Comparison of ENCODE assay signal across 8 cellular contexts in the genomic region with DNA sequence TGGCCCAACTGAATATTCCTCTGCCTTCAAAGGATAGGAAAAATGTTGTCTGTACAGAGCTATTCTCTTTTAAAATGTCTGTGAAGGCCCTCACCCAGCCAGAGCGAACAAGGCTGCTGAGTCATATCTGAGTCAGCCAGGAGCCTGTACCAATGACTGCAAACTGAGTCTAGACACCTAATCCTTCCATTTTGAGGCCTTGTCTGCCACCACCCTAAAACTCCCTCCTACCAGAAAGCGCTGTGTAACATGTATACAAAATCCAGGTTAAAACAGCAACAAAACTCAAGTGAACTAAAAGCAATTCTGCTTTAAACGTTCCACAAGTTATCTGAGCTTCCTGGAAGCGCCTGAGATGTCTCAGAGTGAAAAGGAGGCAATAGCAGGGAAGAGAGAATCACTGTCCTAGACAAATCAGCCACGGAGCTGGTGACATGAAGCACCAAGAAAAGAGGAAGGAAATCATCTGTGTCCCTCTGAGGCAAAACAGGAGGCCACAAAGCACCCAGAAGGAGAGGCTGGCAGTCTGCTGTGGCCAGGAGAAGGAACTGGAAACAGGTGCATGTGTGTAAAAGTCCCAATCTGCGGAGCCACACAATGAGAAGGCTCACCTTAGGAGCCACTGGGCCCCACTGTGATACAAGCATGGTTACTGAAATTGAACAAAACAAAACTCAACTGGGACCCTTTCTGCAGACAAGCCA. TPM values are rescaled to one million over a fixed set of nuclear protein-coding genes. Genes with fewer than 3 reads are reported as not detected.
A peak's percentile ranks its signal among the peaks of the same experiment; 100 is the strongest.
DNase-seq lines count a peak whose midpoint lies in the region; ATAC-seq, FAIRE-seq and TF ChIP-seq lines count a peak whose summit lies in the region.

No MANE protein-coding gene starts in this region.

- FAIRE-seq in GM18507 (lab: Jason Lieb, UNC): peak; percentile 82

- POLR2A ChIA-PET in CD4-positive, alpha-beta T cell (lab: Charles Lee): interaction anchor here (0.7 kb wide), 1 partner anchor 341 kb away, joined by 3 read pairs; a partner anchor contains a TSS

- peaks cover 6% of the 10 kb centered on the region for H3K4me1 Mint-ChIP-seq in mesothelial cell of epicardium
- peaks cover 10% of the 10 kb centered on the region for H3K4me1 Mint-ChIP-seq in CD4-positive, alpha-beta T cell (ENCODE audit: low read depth)

- peak overlapping the region; percentile 7 for H3K27ac Mint-ChIP-seq in mesothelial cell of epicardium
- H3K27ac Mint-ChIP-seq in CD4-positive, alpha-beta T cell: no peak overlapping the region

- WGBS in adrenal gland, 4 donors: 52 to 63% (median 53%) methylated on average over 6 of the region's 6 CpGs

- CTCF ChIA-PET in CD4-positive, alpha-beta T cell (lab: Charles Lee): no interaction called here

- no peak overlapping the region for H3K4me3 Mint-ChIP-seq in mesothelial cell of epicardium
- no peak overlapping the region for H3K4me3 Mint-ChIP-seq in CD4-positive, alpha-beta T cell

- H3K4me3 ChIP-seq in adrenal gland: no peak overlapping the region

- intact Hi-C loops in adrenal gland (cut with DNase I): no loop called here
- intact Hi-C loops in CD4-positive, alpha-beta T cell (cut with DNase I, micrococcal nuclease): loop anchor here in 1 of 2 experiments (10.0 kb wide), 1 partner anchor 509 kb away; no protein-coding TSS in a partner anchor

- no peak for TF ChIP-seq POLR2A in adrenal gland (IDR thresholded peaks at IDR 0.05)

- peak overlapping the region in 4 of 5 donors; percentile 58 to 72 (median 68) for H3K27ac ChIP-seq in adrenal gland
- no peak overlapping the region for H3K27ac ChIP-seq in CD4-positive, alpha-beta T cell (ENCODE audit: low read depth, low read length)

- no peaks in the 10 kb centered on the region for H3K9me3 ChIP-seq in adrenal gland (replicated peaks in 1 of 3)
- H3K9me3 ChIP-seq in CD4-positive, alpha-beta T cell (ENCODE audit: control insufficient read depth, low read length): no peaks in the 10 kb centered on the region

- DNase-seq in GM18507 (ENCODE audit: extremely low spot score, insufficient read length, low read depth) (no peak), NCI-H460 (ENCODE audit: extremely low read depth, low read depth) (peak; percentile 42), adrenal gland (peak; percentile 71 to 85 (median 80)), mesothelial cell of epicardium (ENCODE audit: low spot score in 2 of 2, unreplicated experiment in 2 of 2) (no peak), NCI-H748 treated with DMSO at 0.1 percent for 48 hours (lab: John Stamatoyannopoulos, UW) (no peak), GM19240 (ENCODE audit: insufficient read length, low spot score) (no peak)
- DNase-seq in CD4-positive, alpha-beta T cell: no peak

- no peaks in the 10 kb centered on the region for H3K36me3 ChIP-seq in adrenal gland (replicated peaks in 1 of 2)

- no peak for TF ChIP-seq CTCF in adrenal gland (IDR thresholded peaks at IDR 0.05)
- TF ChIP-seq CTCF in mesothelial cell of epicardium (IDR thresholded peaks at IDR 0.05; ENCODE audit: unreplicated experiment): no peak
- TF ChIP-seq CTCF in CD4-positive, alpha-beta T cell (IDR thresholded peaks at IDR 0.05): no peak

- H3K9me3 Mint-ChIP-seq in mesothelial cell of epicardium: no peaks in the 10 kb centered on the region
- no peaks in the 10 kb centered on the region for H3K9me3 Mint-ChIP-seq in CD4-positive, alpha-beta T cell

- peaks cover 4% of the 10 kb centered on the region for H3K36me3 Mint-ChIP-seq in mesothelial cell of epicardium
- H3K36me3 Mint-ChIP-seq in CD4-positive, alpha-beta T cell (ENCODE audit: low read depth): peaks cover 66% of the 10 kb centered on the region

- H3K27me3 ChIP-seq in adrenal gland: no peaks in the 10 kb centered on the region
- H3K27me3 ChIP-seq in CD4-positive, alpha-beta T cell (ENCODE audit: control insufficient read depth, insufficient read depth, low read length): no peaks in the 10 kb centered on the region

- H3K4me1 ChIP-seq in adrenal gland (replicated peaks in 1 of 2): peaks cover 6 to 12% of the 10 kb centered on the region in 2 donors

- H3K27me3 Mint-ChIP-seq in mesothelial cell of epicardium (ENCODE audit: low read depth): no peaks in the 10 kb centered on the region
- no peaks in the 10 kb centered on the region for H3K27me3 Mint-ChIP-seq in CD4-positive, alpha-beta T cell

- peak; percentile 59 for ATAC-seq in HG02571 (IDR thresholded peaks at IDR 0.05; ENCODE audit: unreplicated experiment)
- ATAC-seq in CD4-positive, alpha-beta T cell (ENCODE audit: poor library complexity): no peak

RNA-seq across cellular contexts. Expression of a gene that starts 10.2 kb away (rescaled TPM):
- 3.6 and 5.9 TPM in 2 replicates for total RNA-seq in NCI-H460 (2014; rRNA removed; shearing (Covaris generic))
- polyA plus RNA-seq in NCI-H460 (2014; cell fraction: nucleus; rRNA removed): 0.86 TPM in 1 of 2 replicates, not detected in the other
- total RNA-seq in adrenal gland (10 to 100 TPM in 4 of 8 donors, 1 to 10 TPM in 4; 4.3 to 16.6 (median 10.1) TPM), mesothelial cell of epicardium (14.4 to 17.3 TPM (median 16.0 TPM) in 3 replicates)
- polyA plus RNA-seq in adrenal gland: 10 to 100 TPM; 12.1 to 33.9 (median 28.6) TPM
- total RNA-seq in CD4-positive, alpha-beta T cell: 10 to 100 TPM in 1 of 2 experiments, 1 to 10 TPM in 1; 10.0 to 14.8 TPM

RNA-seq across cellular contexts. Expression of a gene that starts 51.3 kb away (rescaled TPM):
- total RNA-seq in NCI-H460 (2014; rRNA removed; shearing (Covaris generic)): not detected in 2 replicates
- 0.14 TPM in 1 of 2 replicates, not detected in the other for polyA plus RNA-seq in NCI-H460 (2014; cell fraction: nucleus; rRNA removed)
- total RNA-seq in adrenal gland (not detected), mesothelial cell of epicardium (2.2 to 2.9 TPM (median 2.9 TPM) in 3 replicates)
- under 1 TPM in 2 of 3 donors, not detected in 1; 0.03 to 0.05 TPM for polyA plus RNA-seq in adrenal gland
- total RNA-seq in CD4-positive, alpha-beta T cell: 1 to 10 TPM; 2.7 to 2.8 TPM

Comparison
In these comparisons a context has a peak if more than half of its experiments do, and no peak if none do; other contexts are left out.
1. DNase-seq: peak in NCI-H460 (single experiment) and adrenal gland (7 of 7); none in GM18507 (single experiment), mesothelial cell of epicardium (0 of 2), NCI-H748 treated with DMSO at 0.1 percent for 48 hours (single experiment), CD4-positive, alpha-beta T cell (0 of 10) and GM19240 (single experiment).